Comparison of ENCODE assay signal across 26 cellular contexts in the genomic region with DNA sequence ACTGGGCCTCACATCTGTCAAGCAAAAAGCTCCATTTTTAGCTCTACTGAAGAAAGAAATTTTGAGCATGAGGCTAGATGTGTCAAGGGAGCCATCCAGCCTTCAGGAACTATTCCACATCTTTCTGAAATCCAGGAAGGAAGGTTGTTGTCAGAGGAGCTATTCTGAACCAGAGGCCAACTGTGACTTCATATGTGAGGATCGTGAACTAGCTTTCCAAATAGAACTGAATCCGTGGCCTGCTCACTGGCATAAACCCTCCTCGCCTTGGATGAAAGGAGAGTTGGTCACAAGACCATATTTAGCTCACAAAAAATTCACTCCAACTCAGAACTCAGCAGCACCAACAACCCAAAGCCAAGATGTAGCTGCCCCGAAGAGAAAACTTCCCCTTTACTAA.
DNase-seq lines count a peak whose midpoint lies in the region; ATAC-seq and TF ChIP-seq lines count a peak whose summit lies in the region.
"Had no signal": no experiment of that assay in that cellular context is flagged by ENCODE, and none has a peak within 500 bp of the region (broad histone marks: within the 10 kb centered on the region; RNA-seq: fewer than 3 reads in every experiment).

No MANE protein-coding gene starts in this region.

- H2BK120ac ChIP-seq in mesendoderm (ENCODE audit: low read depth, low read length), result no peak overlapping the region

- WGBS in GM23248 (ENCODE audit: low coverage in 1 of 2, low lambda C conversion rate in 2 of 2, missing lambda C conversion rate in 2 of 2), 2 experiments, result 5 to 14% methylated on average over 4 of the region's 4 CpGs
- no CpG with 5 or more reads among the region's 4 CpGs for WGBS in mesendoderm (ENCODE audit: extremely low coverage, insufficient coverage, low lambda C conversion rate)

- peak overlapping the region; percentile 64 for H2AK5ac ChIP-seq in mesendoderm (ENCODE audit: low read length)

- H3K4me3 Mint-ChIP-seq in T-cell, result no peak overlapping the region
- H3K4me3 Mint-ChIP-seq: CD14-positive monocyte; IgD-negative memory B cell; T-helper 2 cell treated with Interferon-gamma antibody and Interleukin-4, amounts not matched to agents 5 μg/mL and 100 μg/mL, for 36 hours had no signal

- CTCF ChIA-PET in T-cell (lab: Charles Lee), result no interaction called here

- H3K18ac ChIP-seq in mesendoderm (ENCODE audit: low read length), result no peak overlapping the region

- H3K27me3 ChIP-seq in GM23248 (replicated peaks; ENCODE audit: insufficient read depth) (no peaks in the 10 kb centered on the region), mesendoderm (ENCODE audit: insufficient read depth, low read length, poor library complexity) (no peaks in the 10 kb centered on the region), tibial artery (no peaks in the 10 kb centered on the region)
- H3K27me3 ChIP-seq: left lung had no signal

- H3K9me3 ChIP-seq in GM23248 (ENCODE audit: low read depth) (no peaks in the 10 kb centered on the region), tibial artery (no peaks in the 10 kb centered on the region)
- H3K9me3 ChIP-seq: left lung, prostate gland had no signal

- peaks cover 0 to 1% (median 0%) of the 10 kb centered on the region in 3 donors for H3K9me3 Mint-ChIP-seq in T-cell
- H3K9me3 Mint-ChIP-seq: IgD-negative memory B cell; T-helper 2 cell treated with Interferon-gamma antibody and Interleukin-4, amounts not matched to agents 5 μg/mL and 100 μg/mL, for 36 hours had no signal

- H3K9ac ChIP-seq in GM23248 (no peak overlapping the region), mesendoderm (ENCODE audit: low read length) (no peak overlapping the region)

- H3K4ac ChIP-seq in mesendoderm (ENCODE audit: low read depth, low read length), result no peak overlapping the region

- no peaks in the 10 kb centered on the region for H3K36me3 ChIP-seq in GM23248 (ENCODE audit: low read depth)
- H3K36me3 ChIP-seq in mesendoderm (ENCODE audit: control insufficient read depth, insufficient read depth, low read length), result no peaks in the 10 kb centered on the region
- no peaks in the 10 kb centered on the region for H3K36me3 ChIP-seq in tibial artery
- H3K36me3 ChIP-seq: left lung, prostate gland had no signal

- H2BK5ac ChIP-seq in mesendoderm (ENCODE audit: low read length), result peak overlapping the region; percentile 67

- no peak overlapping the region for H3K4me3 ChIP-seq in GM23248
- H3K4me3 ChIP-seq in fibroblast of the aortic adventitia (ENCODE audit: low read depth, low read length), result no peak overlapping the region
- no peak overlapping the region for H3K4me3 ChIP-seq in mesendoderm (ENCODE audit: low read length)
- no peak overlapping the region for H3K4me3 ChIP-seq in tibial artery
- H3K4me3 ChIP-seq: left lung, prostate gland, smooth muscle cell had no signal

- H2BK15ac ChIP-seq in mesendoderm (replicated peaks; ENCODE audit: low read depth), result no peak overlapping the region

- H3K36me3 Mint-ChIP-seq in T-cell, result no peaks in the 10 kb centered on the region
- H3K36me3 Mint-ChIP-seq: CD14-positive monocyte had no signal

- H3K9me2 ChIP-seq in GM23248 (ENCODE audit: insufficient read depth), result no peaks in the 10 kb centered on the region

- DNase-seq in GM23248, result peak; percentile 56
- peak; percentile 88 for DNase-seq in fibroblast of the aortic adventitia (ENCODE audit: low read depth)
- DNase-seq in mesendoderm, result no peak
- peak; percentile 72 to 84 for DNase-seq in tibial artery
- DNase-seq in T-cell, result no peak
- DNase-seq in NCI-H526 treated with DMSO at 0.1 percent for 48 hours (lab: John Stamatoyannopoulos, UW), result no peak
- DNase-seq: activated CD4-positive, alpha-beta T cell treated with anti-CD3 and anti-CD28 coated beads for 4 hours; activated naive CD4-positive, alpha-beta T cell; activated T-cell treated with anti-CD3 and anti-CD28 coated beads, Interleukin-2, amount 50 U/mL, for 48 hours; amniotic stem cell; cortex of kidney; GOT3; left lung; NCI-H1105; NCI-H2029 treated with DMSO at 0.1 percent for 48 hours; NCI-H345; NCI-H82; stimulated activated CD4-positive, alpha-beta T cell treated with anti-CD3 and anti-CD28 coated beads, Interleukin-2, amount 100 ng/mL, for 24 hours; substantia nigra had no signal

- H4K20me1 ChIP-seq in GM23248 (ENCODE audit: insufficient read depth), result no peaks in the 10 kb centered on the region

- H3K56ac ChIP-seq in mesendoderm (ENCODE audit: low read length), result no peak overlapping the region

- no peaks in the 10 kb centered on the region for H3K79me1 ChIP-seq in mesendoderm (ENCODE audit: low read length)

- H3K27me3 Mint-ChIP-seq in T-cell, result no peaks in the 10 kb centered on the region
- H3K27me3 Mint-ChIP-seq: IgD-negative memory B cell had no signal

- H3K4me1 Mint-ChIP-seq in T-cell, result peaks cover 10 to 28% (median 14%) of the 10 kb centered on the region in 3 donors
- H3K4me1 Mint-ChIP-seq: CD14-positive monocyte had no signal

- H3K4me2 ChIP-seq in GM23248 (ENCODE audit: unreplicated experiment), result no peak overlapping the region
- no peak overlapping the region for H3K4me2 ChIP-seq in mesendoderm (ENCODE audit: low read length)
- H3K4me2 ChIP-seq: smooth muscle cell had no signal

- no peak overlapping the region for H4K8ac ChIP-seq in mesendoderm (ENCODE audit: low read depth, low read length)

- intact Hi-C loops in tibial artery (cut with DNase I; ENCODE audit: low total_unique reads), result loop anchor here (10.0 kb wide), 1 partner anchor 194 kb away; a partner anchor contains a TSS

- no peak overlapping the region for H3K27ac Mint-ChIP-seq in T-cell
- H3K27ac Mint-ChIP-seq: IgD-negative memory B cell; T-helper 2 cell treated with Interferon-gamma antibody and Interleukin-4, amounts not matched to agents 5 μg/mL and 100 μg/mL, for 36 hours had no signal

- in situ Hi-C loops in GM23248 (cut with MboI), result no loop called here

- H3K27ac ChIP-seq in GM23248, result no peak overlapping the region
- no peak overlapping the region for H3K27ac ChIP-seq in mesendoderm (ENCODE audit: low read depth, low read length)
- H3K27ac ChIP-seq in tibial artery, result peak overlapping the region; percentile 87
- H3K27ac ChIP-seq: left lung, prostate gland had no signal

- TF ChIP-seq CTCF in fibroblast of the aortic adventitia (IDR thresholded peaks at IDR 0.05; ENCODE audit: insufficient read depth, low read length) (no peak), tibial artery (IDR thresholded peaks at IDR 0.05) (no peak)

- H4K5ac ChIP-seq in mesendoderm (ENCODE audit: low read length), result no peak overlapping the region

- H3K79me2 ChIP-seq in GM23248 (ENCODE audit: insufficient read depth) (no peaks in the 10 kb centered on the region), mesendoderm (ENCODE audit: control insufficient read depth, insufficient read depth, low read length) (no peaks in the 10 kb centered on the region)

- POLR2A ChIA-PET in T-cell (lab: Charles Lee), result no interaction called here

- H2AFZ ChIP-seq in GM23248, result no peak overlapping the region

- no peaks in the 10 kb centered on the region for H3F3A ChIP-seq in GM23248 (ENCODE audit: insufficient read depth)

- no peak overlapping the region for H3K23ac ChIP-seq in mesendoderm (ENCODE audit: low read length)

- no peaks in the 10 kb centered on the region for H3K4me1 ChIP-seq in GM23248 (ENCODE audit: insufficient read depth)
- peaks cover 5% of the 10 kb centered on the region for H3K4me1 ChIP-seq in mesendoderm (ENCODE audit: control insufficient read depth, low read depth, low read length)
- H3K4me1 ChIP-seq in tibial artery, result peaks cover 0 to 24% (median 16%) of the 10 kb centered on the region in 4 donors
- H3K4me1 ChIP-seq: left lung, prostate gland had no signal

- no peak for ATAC-seq in T-cell (replicated peaks in 1 of 4)
- no peak for ATAC-seq in GM19023 (IDR thresholded peaks at IDR 0.05; ENCODE audit: unreplicated experiment)
- ATAC-seq in GM19351 (IDR thresholded peaks at IDR 0.05; ENCODE audit: unreplicated experiment), result no peak
- ATAC-seq: left lung had no signal

Comparison
In these comparisons a context has a peak if more than half of its experiments do, and no peak if none do; other contexts are left out.
1. DNase-seq: peak in GM23248 (single experiment), fibroblast of the aortic adventitia (single experiment) and tibial artery (2 of 2); none in mesendoderm (single experiment), T-cell (0 of 34) and NCI-H526 treated with DMSO at 0.1 percent for 48 hours (single experiment).
2. H3K27ac ChIP-seq: peak in tibial artery (2 of 2); none in GM23248 (single experiment) and mesendoderm (single experiment).